ENCODE assay signal across 8 cellular contexts in genomic region chr9:110021891-110022290, GRCh38.
DNase-seq lines count a peak whose midpoint lies in the region; ATAC-seq and TF ChIP-seq lines count a peak whose summit lies in the region.

No MANE protein-coding gene starts in this region.

- H4K8ac ChIP-seq in mesenchymal stem cell (ENCODE audit: low read length): no peak overlapping the region

- DNase-seq in GDM1 (lab: John Stamatoyannopoulos, UW): peak; percentile 13
- DNase-seq in ascending aorta (ENCODE audit: low spot score in 2 of 2): no peak
- no peak for DNase-seq in NCI-H1417 (lab: John Stamatoyannopoulos, UW)
- DNase-seq in NCI-H1436 treated with DMSO at 0.1 percent for 48 hours (lab: John Stamatoyannopoulos, UW): no peak
- DNase-seq in mesenchymal stem cell: no peak
- no peak for DNase-seq in KG1 (lab: John Stamatoyannopoulos, UW)

- no peak for TF ChIP-seq CTCF in ascending aorta (IDR thresholded peaks at IDR 0.05)

- intact Hi-C loops in ascending aorta (cut with DNase I): no loop called here

- ATAC-seq in GM19452 (IDR thresholded peaks at IDR 0.05; ENCODE audit: unreplicated experiment) (peak; percentile 90), HG03439 (IDR thresholded peaks at IDR 0.05; ENCODE audit: unreplicated experiment) (peak; percentile 93)

- no peaks in the 10 kb centered on the region for H3K27me3 ChIP-seq in ascending aorta
- H3K27me3 ChIP-seq in mesenchymal stem cell (ENCODE audit: control insufficient read depth in 1 of 2, insufficient read depth in 1 of 2, low read length in 2 of 2): no peaks in the 10 kb centered on the region

- no peak overlapping the region for H2AFZ ChIP-seq in mesenchymal stem cell (ENCODE audit: low read depth, low read length)

- H3K23ac ChIP-seq in mesenchymal stem cell (ENCODE audit: low read length in 2 of 2): no peak overlapping the region

- H2BK15ac ChIP-seq in mesenchymal stem cell (ENCODE audit: low read depth, poor library complexity, severe bottlenecking): no peak overlapping the region

- H3K18ac ChIP-seq in mesenchymal stem cell (ENCODE audit: low read depth in 1 of 2, low read length in 2 of 2): no peak overlapping the region

- H3K4ac ChIP-seq in mesenchymal stem cell (ENCODE audit: low read depth in 1 of 2, low read length in 2 of 2): no peak overlapping the region

- H2AK5ac ChIP-seq in mesenchymal stem cell (ENCODE audit: low read length, severe bottlenecking): no peak overlapping the region

- H3K9me3 ChIP-seq in ascending aorta: no peaks in the 10 kb centered on the region
- H3K9me3 ChIP-seq in mesenchymal stem cell (ENCODE audit: control insufficient read depth, low read length): no peaks in the 10 kb centered on the region

- H3K4me3 ChIP-seq in ascending aorta: no peak overlapping the region
- H3K4me3 ChIP-seq in mesenchymal stem cell (ENCODE audit: insufficient read depth in 1 of 2, low read depth in 1 of 2, low read length in 2 of 2): no peak overlapping the region

- H2BK12ac ChIP-seq in mesenchymal stem cell (ENCODE audit: low read length in 2 of 2): no peak overlapping the region

- H3K9ac ChIP-seq in mesenchymal stem cell (ENCODE audit: low read length): no peak overlapping the region

- no peak overlapping the region for H3K4me2 ChIP-seq in mesenchymal stem cell (ENCODE audit: low read length, poor library complexity, severe bottlenecking)

- no peak overlapping the region for H2BK120ac ChIP-seq in mesenchymal stem cell (ENCODE audit: low read depth, low read length)

- peaks cover 4% of the 10 kb centered on the region for H3K79me1 ChIP-seq in mesenchymal stem cell (replicated peaks; ENCODE audit: low read length, poor library complexity, severe bottlenecking)

- WGBS in mesenchymal stem cell: 89% methylated on average over 2 of the region's 2 CpGs

- H3K36me3 ChIP-seq in ascending aorta: no peaks in the 10 kb centered on the region
- peaks cover 0 to 2% of the 10 kb centered on the region in 2 experiments for H3K36me3 ChIP-seq in mesenchymal stem cell (ENCODE audit: control insufficient read depth in 1 of 2, insufficient read depth in 2 of 2, low read depth in 1 of 2, low read length in 2 of 2)

- H3K4me1 ChIP-seq in ascending aorta (peaks cover 3 to 12% of the 10 kb centered on the region in 2 donors), mesenchymal stem cell (ENCODE audit: control insufficient read depth, insufficient read depth, low read depth, low read length) (peaks cover 5% of the 10 kb centered on the region)

- peak overlapping the region; percentile 33 to 54 for H3K27ac ChIP-seq in ascending aorta
- no peak overlapping the region for H3K27ac ChIP-seq in mesenchymal stem cell (ENCODE audit: low read length, poor library complexity, severe bottlenecking)

- H2BK5ac ChIP-seq in mesenchymal stem cell (ENCODE audit: low read depth, low read length, poor library complexity, severe bottlenecking): no peak overlapping the region

- H3K14ac ChIP-seq in mesenchymal stem cell (ENCODE audit: low read length in 2 of 2): no peak overlapping the region

- H4K91ac ChIP-seq in mesenchymal stem cell (ENCODE audit: low read length): no peak overlapping the region
